13 cellular contexts compared by ENCODE assay signal in the genomic region with DNA sequence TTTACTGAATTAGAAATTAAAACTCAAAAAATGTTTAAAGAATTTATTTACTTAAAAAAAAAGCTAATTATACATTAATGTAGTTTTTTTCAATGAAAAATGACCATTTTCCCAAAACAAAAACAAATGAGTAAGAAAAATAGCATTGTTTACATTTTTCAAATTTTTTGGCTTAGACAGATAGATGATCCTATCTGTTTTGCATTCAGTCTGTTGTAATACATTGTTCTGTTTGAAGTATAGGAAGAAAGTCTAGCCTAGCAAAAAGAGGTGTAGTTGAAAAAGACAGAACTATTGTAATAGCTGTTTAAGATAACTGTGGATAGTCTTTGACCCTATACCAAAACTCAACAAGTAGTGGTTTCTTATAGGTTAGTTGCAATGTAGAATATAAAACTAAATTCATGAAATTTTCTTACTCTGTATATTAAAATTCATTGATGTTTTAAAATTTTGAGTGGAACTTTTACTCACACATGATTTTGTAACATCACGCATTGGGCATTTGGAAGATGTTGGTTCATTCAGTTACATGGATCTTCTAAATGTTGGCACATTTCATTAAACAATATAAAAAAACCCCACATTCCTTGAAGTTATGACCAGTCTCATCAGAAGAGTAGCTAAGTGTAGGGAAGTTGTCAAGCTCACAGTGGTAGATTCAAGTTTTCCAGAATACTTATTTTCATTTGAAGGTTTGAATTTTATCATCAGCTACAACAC.
DNase-seq lines count a peak whose midpoint lies in the region; ATAC-seq and TF ChIP-seq lines count a peak whose summit lies in the region.
"Had no signal": no experiment of that assay in that cellular context is flagged by ENCODE, and none has a peak within 500 bp of the region (broad histone marks: within the 10 kb centered on the region; RNA-seq: fewer than 3 reads in every experiment).

No MANE protein-coding gene starts in this region.

- no peak for DNase-seq in activated naive CD4-positive, alpha-beta T cell treated with Interleukin-2 at 50 U/mL for 16 hours
- DNase-seq in SJSA1 (ENCODE audit: low read depth in 1 of 2, low spot score in 2 of 2) (no peak), substantia nigra (lab: John Stamatoyannopoulos, UW) (no peak), testis (no peak)
- no peak for DNase-seq in effector memory CD8-positive, alpha-beta T cell
- DNase-seq in activated T-helper 2 cell treated with anti-CD3 and anti-CD28 coated beads, Interferon-gamma antibody, Interleukin-2, Interleukin-4, amounts not matched to agents 10 μg/mL and 5 μg/mL and 100 μg/mL, durations not matched to agents 14 hours and 24 hours and 36 hours (ENCODE audit: low spot score) = no peak
- DNase-seq: DMS153, NCI-H2081 treated with DMSO at 0.1 percent for 48 hours, NCI-H774, small intestine had no signal

- H3K27me3 ChIP-seq in SJSA1 (replicated peaks) (no peaks in the 10 kb centered on the region), testis (no peaks in the 10 kb centered on the region)

- 92 to 96% methylated on average over 1 of the region's 1 CpG for WGBS in testis, 2 donors

- TF ChIP-seq POLR2A in testis (IDR thresholded peaks at IDR 0.05) = no peak

- H3K27ac ChIP-seq in SJSA1 = peak overlapping the region; percentile 87
- H3K27ac ChIP-seq in substantia nigra (ENCODE audit: low read depth, low read length, poor library complexity, severe bottlenecking) = peak overlapping the region; percentile 33
- no peak overlapping the region for H3K27ac ChIP-seq in testis

- no peak overlapping the region for H3K4me3 Mint-ChIP-seq in activated naive CD4-positive, alpha-beta T cell treated with anti-CD3 and anti-CD28 coated beads, Interleukin-2, amount 50 U/mL, for 24 hours
- no peak overlapping the region for H3K4me3 Mint-ChIP-seq in effector memory CD8-positive, alpha-beta T cell
- H3K4me3 Mint-ChIP-seq in activated T-helper 2 cell treated with anti-CD3 and anti-CD28 coated beads, Interferon-gamma antibody, Interleukin-2, Interleukin-4, amounts not matched to agents 10 μg/mL and 5 μg/mL and 100 μg/mL, durations not matched to agents 14 hours and 24 hours and 36 hours (ENCODE audit: low read depth) = no peak overlapping the region

- intact Hi-C loops in testis (cut with DNase I; ENCODE audit: low total_unique reads) = no loop called here
- intact Hi-C loops in activated T-helper 2 cell treated with anti-CD3 and anti-CD28 coated beads, Interferon-gamma antibody, Interleukin-2, Interleukin-4, amounts not matched to agents 10 μg/mL and 5 μg/mL and 100 μg/mL, durations not matched to agents 14 hours and 24 hours and 36 hours (cut with micrococcal nuclease) = no loop called here

- peak overlapping the region; percentile 81 for H3K27ac Mint-ChIP-seq in activated naive CD4-positive, alpha-beta T cell treated with anti-CD3 and anti-CD28 coated beads, Interleukin-2, amount 50 U/mL, for 24 hours
- H3K27ac Mint-ChIP-seq in effector memory CD8-positive, alpha-beta T cell = peak overlapping the region; percentile 80 to 85
- no peak overlapping the region for H3K27ac Mint-ChIP-seq in activated T-helper 2 cell treated with anti-CD3 and anti-CD28 coated beads, Interferon-gamma antibody, Interleukin-2, Interleukin-4, amounts not matched to agents 10 μg/mL and 5 μg/mL and 100 μg/mL, durations not matched to agents 14 hours and 24 hours and 36 hours

- peaks cover 96% of the 10 kb centered on the region for H3K4me1 Mint-ChIP-seq in activated naive CD4-positive, alpha-beta T cell treated with anti-CD3 and anti-CD28 coated beads, Interleukin-2, amount 50 U/mL, for 24 hours
- peaks cover 42 to 57% of the 10 kb centered on the region in 2 donors for H3K4me1 Mint-ChIP-seq in effector memory CD8-positive, alpha-beta T cell (ENCODE audit: low read depth in 2 of 2)
- H3K4me1 Mint-ChIP-seq in activated T-helper 2 cell treated with anti-CD3 and anti-CD28 coated beads, Interferon-gamma antibody, Interleukin-2, Interleukin-4, amounts not matched to agents 10 μg/mL and 5 μg/mL and 100 μg/mL, durations not matched to agents 14 hours and 24 hours and 36 hours (ENCODE audit: low read depth) = peaks cover 46% of the 10 kb centered on the region

- peaks cover 30% of the 10 kb centered on the region for H3K36me3 Mint-ChIP-seq in activated naive CD4-positive, alpha-beta T cell treated with anti-CD3 and anti-CD28 coated beads, Interleukin-2, amount 50 U/mL, for 24 hours
- H3K36me3 Mint-ChIP-seq in effector memory CD8-positive, alpha-beta T cell (ENCODE audit: insufficient read depth) = peaks cover 46% of the 10 kb centered on the region
- H3K36me3 Mint-ChIP-seq in activated T-helper 2 cell treated with anti-CD3 and anti-CD28 coated beads, Interferon-gamma antibody, Interleukin-2, Interleukin-4, amounts not matched to agents 10 μg/mL and 5 μg/mL and 100 μg/mL, durations not matched to agents 14 hours and 24 hours and 36 hours (ENCODE audit: low read depth) = peaks cover 66% of the 10 kb centered on the region

- H3K4me3 ChIP-seq in SJSA1 (no peak overlapping the region), testis (no peak overlapping the region)
- H3K4me3 ChIP-seq: HAP-1 had no signal

- H3K4me1 ChIP-seq in SJSA1 (replicated peaks) = peaks cover 79% of the 10 kb centered on the region
- H3K4me1 ChIP-seq in testis = no peaks in the 10 kb centered on the region

- H3K36me3 ChIP-seq in SJSA1 = no peaks in the 10 kb centered on the region
- H3K36me3 ChIP-seq in testis (ENCODE audit: low read depth, missing control alignments) = no peaks in the 10 kb centered on the region
- H3K36me3 ChIP-seq: HAP-1 had no signal

- no peak for TF ChIP-seq CTCF in testis (IDR thresholded peaks at IDR 0.05)

- no peaks in the 10 kb centered on the region for H3K27me3 Mint-ChIP-seq in activated naive CD4-positive, alpha-beta T cell treated with anti-CD3 and anti-CD28 coated beads, Interleukin-2, amount 50 U/mL, for 24 hours
- no peaks in the 10 kb centered on the region for H3K27me3 Mint-ChIP-seq in effector memory CD8-positive, alpha-beta T cell
- no peaks in the 10 kb centered on the region for H3K27me3 Mint-ChIP-seq in activated T-helper 2 cell treated with anti-CD3 and anti-CD28 coated beads, Interferon-gamma antibody, Interleukin-2, Interleukin-4, amounts not matched to agents 10 μg/mL and 5 μg/mL and 100 μg/mL, durations not matched to agents 14 hours and 24 hours and 36 hours (ENCODE audit: low read depth)

- H3K9me3 ChIP-seq in SJSA1 (replicated peaks) (no peaks in the 10 kb centered on the region), testis (no peaks in the 10 kb centered on the region)
- H3K9me3 ChIP-seq: HAP-1 had no signal

- ATAC-seq in effector memory CD8-positive, alpha-beta T cell (replicated peaks) = no peak
- no peak for ATAC-seq in HG02973 (IDR thresholded peaks at IDR 0.05; ENCODE audit: unreplicated experiment)

- no peaks in the 10 kb centered on the region for H3K9me3 Mint-ChIP-seq in activated naive CD4-positive, alpha-beta T cell treated with anti-CD3 and anti-CD28 coated beads, Interleukin-2, amount 50 U/mL, for 24 hours
- no peaks in the 10 kb centered on the region for H3K9me3 Mint-ChIP-seq in effector memory CD8-positive, alpha-beta T cell
- no peaks in the 10 kb centered on the region for H3K9me3 Mint-ChIP-seq in activated T-helper 2 cell treated with anti-CD3 and anti-CD28 coated beads, Interferon-gamma antibody, Interleukin-2, Interleukin-4, amounts not matched to agents 10 μg/mL and 5 μg/mL and 100 μg/mL, durations not matched to agents 14 hours and 24 hours and 36 hours

Comparison
In these comparisons a context has a peak if more than half of its experiments do, and no peak if none do; other contexts are left out.
1. H3K27ac ChIP-seq: peak in SJSA1 (single experiment) and substantia nigra (single experiment); none in testis (0 of 2).